1 cellular context compared by ENCODE assay signal in the genomic region with DNA sequence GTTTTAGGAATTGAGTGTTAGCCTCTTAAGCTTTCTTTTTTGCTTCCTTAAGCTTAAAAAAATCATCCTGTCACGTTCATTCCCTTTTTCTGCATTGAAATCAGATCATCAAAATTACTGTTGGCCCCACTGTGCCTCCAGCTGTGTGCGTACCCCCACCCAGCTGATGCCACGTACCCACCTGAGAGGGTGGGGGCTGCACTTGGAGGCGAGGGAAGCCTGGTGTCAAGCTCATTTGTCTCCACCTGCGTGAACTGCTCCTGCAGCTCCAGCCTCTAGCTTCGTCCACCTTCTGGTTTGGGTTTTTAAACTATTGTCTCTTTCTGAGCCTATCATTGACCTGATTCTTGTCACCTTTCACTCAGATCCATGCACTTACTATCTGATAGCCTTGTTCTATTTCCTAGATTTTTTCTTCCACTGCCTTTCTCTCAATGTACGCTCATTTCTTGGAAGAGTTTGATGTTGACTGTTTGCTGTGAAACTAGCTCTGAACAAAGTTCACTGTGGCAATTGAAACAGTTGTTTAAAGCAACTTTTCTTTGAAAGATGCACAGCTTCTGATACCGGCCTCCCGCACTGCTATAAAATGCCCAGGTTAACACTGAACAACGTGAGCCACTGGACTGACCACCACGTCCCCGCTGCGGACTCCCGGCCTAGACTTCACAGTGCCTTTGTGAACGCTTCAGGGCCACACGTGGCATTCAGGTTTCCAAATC.
TF ChIP-seq lines count a peak whose summit lies in the region.

No MANE protein-coding gene starts in this region.

TF ChIP-seq in HepG2, 621 proteins besides CTCF, POLR2A, EP300 and RAD21 (continued from another document and continues in another):
- TF ChIP-seq, protein P1, sequence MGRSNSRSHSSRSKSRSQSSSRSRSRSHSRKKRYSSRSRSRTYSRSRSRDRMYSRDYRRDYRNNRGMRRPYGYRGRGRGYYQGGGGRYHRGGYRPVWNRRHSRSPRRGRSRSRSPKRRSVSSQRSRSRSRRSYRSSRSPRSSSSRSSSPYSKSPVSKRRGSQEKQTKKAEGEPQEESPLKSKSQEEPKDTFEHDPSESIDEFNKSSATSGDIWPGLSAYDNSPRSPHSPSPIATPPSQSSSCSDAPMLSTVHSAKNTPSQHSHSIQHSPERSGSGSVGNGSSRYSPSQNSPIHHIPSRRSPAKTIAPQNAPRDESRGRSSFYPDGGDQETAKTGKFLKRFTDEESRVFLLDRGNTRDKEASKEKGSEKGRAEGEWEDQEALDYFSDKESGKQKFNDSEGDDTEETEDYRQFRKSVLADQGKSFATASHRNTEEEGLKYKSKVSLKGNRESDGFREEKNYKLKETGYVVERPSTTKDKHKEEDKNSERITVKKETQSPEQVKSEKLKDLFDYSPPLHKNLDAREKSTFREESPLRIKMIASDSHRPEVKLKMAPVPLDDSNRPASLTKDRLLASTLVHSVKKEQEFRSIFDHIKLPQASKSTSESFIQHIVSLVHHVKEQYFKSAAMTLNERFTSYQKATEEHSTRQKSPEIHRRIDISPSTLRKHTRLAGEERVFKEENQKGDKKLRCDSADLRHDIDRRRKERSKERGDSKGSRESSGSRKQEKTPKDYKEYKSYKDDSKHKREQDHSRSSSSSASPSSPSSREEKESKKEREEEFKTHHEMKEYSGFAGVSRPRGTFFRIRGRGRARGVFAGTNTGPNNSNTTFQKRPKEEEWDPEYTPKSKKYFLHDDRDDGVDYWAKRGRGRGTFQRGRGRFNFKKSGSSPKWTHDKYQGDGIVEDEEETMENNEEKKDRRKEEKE (IDR thresholded peaks at IDR 0.05) = no peak
- TF ChIP-seq, protein P2, sequence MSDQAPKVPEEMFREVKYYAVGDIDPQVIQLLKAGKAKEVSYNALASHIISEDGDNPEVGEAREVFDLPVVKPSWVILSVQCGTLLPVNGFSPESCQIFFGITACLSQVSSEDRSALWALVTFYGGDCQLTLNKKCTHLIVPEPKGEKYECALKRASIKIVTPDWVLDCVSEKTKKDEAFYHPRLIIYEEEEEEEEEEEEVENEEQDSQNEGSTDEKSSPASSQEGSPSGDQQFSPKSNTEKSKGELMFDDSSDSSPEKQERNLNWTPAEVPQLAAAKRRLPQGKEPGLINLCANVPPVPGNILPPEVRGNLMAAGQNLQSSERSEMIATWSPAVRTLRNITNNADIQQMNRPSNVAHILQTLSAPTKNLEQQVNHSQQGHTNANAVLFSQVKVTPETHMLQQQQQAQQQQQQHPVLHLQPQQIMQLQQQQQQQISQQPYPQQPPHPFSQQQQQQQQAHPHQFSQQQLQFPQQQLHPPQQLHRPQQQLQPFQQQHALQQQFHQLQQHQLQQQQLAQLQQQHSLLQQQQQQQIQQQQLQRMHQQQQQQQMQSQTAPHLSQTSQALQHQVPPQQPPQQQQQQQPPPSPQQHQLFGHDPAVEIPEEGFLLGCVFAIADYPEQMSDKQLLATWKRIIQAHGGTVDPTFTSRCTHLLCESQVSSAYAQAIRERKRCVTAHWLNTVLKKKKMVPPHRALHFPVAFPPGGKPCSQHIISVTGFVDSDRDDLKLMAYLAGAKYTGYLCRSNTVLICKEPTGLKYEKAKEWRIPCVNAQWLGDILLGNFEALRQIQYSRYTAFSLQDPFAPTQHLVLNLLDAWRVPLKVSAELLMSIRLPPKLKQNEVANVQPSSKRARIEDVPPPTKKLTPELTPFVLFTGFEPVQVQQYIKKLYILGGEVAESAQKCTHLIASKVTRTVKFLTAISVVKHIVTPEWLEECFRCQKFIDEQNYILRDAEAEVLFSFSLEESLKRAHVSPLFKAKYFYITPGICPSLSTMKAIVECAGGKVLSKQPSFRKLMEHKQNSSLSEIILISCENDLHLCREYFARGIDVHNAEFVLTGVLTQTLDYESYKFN (CRISPR knock-in tag; conservative IDR thresholded peaks at IDR 0.05) = 0 out of 2 replicates have a peak, but pooled peaks have one; percentile 24
- TF ChIP-seq ZNF3 (CRISPR knock-in tag; IDR thresholded peaks at IDR 0.05) (peak; percentile 96), ZSCAN25 (CRISPR knock-in tag; IDR thresholded peaks at IDR 0.05) (0 out of 2 replicates have a peak, but pooled peaks have one; percentile 43), ZNF33B (CRISPR knock-in tag; IDR thresholded peaks at IDR 0.05) (peak; percentile 82; the same call in 1 of the 2 replicates), ZMYM2 (CRISPR knock-in tag; IDR thresholded peaks at IDR 0.05) (0 out of 2 replicates have a peak, but pooled peaks have one; percentile 40), PHF8 (CRISPR knock-in tag; IDR thresholded peaks at IDR 0.05) (0 out of 2 replicates have a peak, but pooled peaks have one; percentile 4), FOXA3 (CRISPR knock-in tag; IDR thresholded peaks at IDR 0.05) (peak; percentile 25; the same call in 1 of the 2 replicates), TARDBP (CRISPR knock-in tag; IDR thresholded peaks at IDR 0.05) (no peak)
- TF ChIP-seq, protein P3, sequence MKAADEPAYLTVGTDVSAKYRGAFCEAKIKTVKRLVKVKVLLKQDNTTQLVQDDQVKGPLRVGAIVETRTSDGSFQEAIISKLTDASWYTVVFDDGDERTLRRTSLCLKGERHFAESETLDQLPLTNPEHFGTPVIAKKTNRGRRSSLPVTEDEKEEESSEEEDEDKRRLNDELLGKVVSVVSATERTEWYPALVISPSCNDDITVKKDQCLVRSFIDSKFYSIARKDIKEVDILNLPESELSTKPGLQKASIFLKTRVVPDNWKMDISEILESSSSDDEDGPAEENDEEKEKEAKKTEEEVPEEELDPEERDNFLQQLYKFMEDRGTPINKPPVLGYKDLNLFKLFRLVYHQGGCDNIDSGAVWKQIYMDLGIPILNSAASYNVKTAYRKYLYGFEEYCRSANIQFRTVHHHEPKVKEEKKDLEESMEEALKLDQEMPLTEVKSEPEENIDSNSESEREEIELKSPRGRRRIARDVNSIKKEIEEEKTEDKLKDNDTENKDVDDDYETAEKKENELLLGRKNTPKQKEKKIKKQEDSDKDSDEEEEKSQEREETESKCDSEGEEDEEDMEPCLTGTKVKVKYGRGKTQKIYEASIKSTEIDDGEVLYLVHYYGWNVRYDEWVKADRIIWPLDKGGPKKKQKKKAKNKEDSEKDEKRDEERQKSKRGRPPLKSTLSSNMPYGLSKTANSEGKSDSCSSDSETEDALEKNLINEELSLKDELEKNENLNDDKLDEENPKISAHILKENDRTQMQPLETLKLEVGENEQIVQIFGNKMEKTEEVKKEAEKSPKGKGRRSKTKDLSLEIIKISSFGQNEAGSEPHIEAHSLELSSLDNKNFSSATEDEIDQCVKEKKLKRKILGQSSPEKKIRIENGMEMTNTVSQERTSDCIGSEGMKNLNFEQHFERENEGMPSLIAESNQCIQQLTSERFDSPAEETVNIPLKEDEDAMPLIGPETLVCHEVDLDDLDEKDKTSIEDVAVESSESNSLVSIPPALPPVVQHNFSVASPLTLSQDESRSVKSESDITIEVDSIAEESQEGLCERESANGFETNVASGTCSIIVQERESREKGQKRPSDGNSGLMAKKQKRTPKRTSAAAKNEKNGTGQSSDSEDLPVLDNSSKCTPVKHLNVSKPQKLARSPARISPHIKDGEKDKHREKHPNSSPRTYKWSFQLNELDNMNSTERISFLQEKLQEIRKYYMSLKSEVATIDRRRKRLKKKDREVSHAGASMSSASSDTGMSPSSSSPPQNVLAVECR (CRISPR knock-in tag; IDR thresholded peaks at IDR 0.05; ENCODE audit: borderline replicate concordance) = no peak
- TF ChIP-seq, protein P4, sequence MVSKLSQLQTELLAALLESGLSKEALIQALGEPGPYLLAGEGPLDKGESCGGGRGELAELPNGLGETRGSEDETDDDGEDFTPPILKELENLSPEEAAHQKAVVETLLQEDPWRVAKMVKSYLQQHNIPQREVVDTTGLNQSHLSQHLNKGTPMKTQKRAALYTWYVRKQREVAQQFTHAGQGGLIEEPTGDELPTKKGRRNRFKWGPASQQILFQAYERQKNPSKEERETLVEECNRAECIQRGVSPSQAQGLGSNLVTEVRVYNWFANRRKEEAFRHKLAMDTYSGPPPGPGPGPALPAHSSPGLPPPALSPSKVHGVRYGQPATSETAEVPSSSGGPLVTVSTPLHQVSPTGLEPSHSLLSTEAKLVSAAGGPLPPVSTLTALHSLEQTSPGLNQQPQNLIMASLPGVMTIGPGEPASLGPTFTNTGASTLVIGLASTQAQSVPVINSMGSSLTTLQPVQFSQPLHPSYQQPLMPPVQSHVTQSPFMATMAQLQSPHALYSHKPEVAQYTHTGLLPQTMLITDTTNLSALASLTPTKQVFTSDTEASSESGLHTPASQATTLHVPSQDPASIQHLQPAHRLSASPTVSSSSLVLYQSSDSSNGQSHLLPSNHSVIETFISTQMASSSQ (IDR thresholded peaks at IDR 0.05; ENCODE audit: low read depth) = no peak
- TF ChIP-seq, protein P4 (CRISPR knock-in tag; IDR thresholded peaks at IDR 0.05; ENCODE audit: borderline replicate concordance) = 0 out of 2 replicates have a peak, but pooled peaks have one; percentile 25
- TF ChIP-seq, protein P5, sequence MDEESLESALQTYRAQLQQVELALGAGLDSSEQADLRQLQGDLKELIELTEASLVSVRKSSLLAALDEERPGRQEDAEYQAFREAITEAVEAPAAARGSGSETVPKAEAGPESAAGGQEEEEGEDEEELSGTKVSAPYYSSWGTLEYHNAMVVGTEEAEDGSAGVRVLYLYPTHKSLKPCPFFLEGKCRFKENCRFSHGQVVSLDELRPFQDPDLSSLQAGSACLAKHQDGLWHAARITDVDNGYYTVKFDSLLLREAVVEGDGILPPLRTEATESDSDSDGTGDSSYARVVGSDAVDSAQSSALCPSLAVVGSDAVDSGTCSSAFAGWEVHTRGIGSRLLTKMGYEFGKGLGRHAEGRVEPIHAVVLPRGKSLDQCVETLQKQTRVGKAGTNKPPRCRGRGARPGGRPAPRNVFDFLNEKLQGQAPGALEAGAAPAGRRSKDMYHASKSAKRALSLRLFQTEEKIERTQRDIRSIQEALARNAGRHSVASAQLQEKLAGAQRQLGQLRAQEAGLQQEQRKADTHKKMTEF (CRISPR knock-in tag; IDR thresholded peaks at IDR 0.05) = 0 out of 2 replicates have a peak, but pooled peaks have one; percentile 23
- TF ChIP-seq, protein P6, sequence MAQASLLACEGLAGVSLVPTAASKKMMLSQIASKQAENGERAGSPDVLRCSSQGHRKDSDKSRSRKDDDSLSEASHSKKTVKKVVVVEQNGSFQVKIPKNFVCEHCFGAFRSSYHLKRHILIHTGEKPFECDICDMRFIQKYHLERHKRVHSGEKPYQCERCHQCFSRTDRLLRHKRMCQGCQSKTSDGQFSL (CRISPR knock-in tag; IDR thresholded peaks at IDR 0.05) = no peak
- TF ChIP-seq, protein P7, sequence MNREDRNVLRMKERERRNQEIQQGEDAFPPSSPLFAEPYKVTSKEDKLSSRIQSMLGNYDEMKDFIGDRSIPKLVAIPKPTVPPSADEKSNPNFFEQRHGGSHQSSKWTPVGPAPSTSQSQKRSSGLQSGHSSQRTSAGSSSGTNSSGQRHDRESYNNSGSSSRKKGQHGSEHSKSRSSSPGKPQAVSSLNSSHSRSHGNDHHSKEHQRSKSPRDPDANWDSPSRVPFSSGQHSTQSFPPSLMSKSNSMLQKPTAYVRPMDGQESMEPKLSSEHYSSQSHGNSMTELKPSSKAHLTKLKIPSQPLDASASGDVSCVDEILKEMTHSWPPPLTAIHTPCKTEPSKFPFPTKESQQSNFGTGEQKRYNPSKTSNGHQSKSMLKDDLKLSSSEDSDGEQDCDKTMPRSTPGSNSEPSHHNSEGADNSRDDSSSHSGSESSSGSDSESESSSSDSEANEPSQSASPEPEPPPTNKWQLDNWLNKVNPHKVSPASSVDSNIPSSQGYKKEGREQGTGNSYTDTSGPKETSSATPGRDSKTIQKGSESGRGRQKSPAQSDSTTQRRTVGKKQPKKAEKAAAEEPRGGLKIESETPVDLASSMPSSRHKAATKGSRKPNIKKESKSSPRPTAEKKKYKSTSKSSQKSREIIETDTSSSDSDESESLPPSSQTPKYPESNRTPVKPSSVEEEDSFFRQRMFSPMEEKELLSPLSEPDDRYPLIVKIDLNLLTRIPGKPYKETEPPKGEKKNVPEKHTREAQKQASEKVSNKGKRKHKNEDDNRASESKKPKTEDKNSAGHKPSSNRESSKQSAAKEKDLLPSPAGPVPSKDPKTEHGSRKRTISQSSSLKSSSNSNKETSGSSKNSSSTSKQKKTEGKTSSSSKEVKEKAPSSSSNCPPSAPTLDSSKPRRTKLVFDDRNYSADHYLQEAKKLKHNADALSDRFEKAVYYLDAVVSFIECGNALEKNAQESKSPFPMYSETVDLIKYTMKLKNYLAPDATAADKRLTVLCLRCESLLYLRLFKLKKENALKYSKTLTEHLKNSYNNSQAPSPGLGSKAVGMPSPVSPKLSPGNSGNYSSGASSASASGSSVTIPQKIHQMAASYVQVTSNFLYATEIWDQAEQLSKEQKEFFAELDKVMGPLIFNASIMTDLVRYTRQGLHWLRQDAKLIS (CRISPR knock-in tag; IDR thresholded peaks at IDR 0.05) = no peak
